In the genomic region with DNA sequence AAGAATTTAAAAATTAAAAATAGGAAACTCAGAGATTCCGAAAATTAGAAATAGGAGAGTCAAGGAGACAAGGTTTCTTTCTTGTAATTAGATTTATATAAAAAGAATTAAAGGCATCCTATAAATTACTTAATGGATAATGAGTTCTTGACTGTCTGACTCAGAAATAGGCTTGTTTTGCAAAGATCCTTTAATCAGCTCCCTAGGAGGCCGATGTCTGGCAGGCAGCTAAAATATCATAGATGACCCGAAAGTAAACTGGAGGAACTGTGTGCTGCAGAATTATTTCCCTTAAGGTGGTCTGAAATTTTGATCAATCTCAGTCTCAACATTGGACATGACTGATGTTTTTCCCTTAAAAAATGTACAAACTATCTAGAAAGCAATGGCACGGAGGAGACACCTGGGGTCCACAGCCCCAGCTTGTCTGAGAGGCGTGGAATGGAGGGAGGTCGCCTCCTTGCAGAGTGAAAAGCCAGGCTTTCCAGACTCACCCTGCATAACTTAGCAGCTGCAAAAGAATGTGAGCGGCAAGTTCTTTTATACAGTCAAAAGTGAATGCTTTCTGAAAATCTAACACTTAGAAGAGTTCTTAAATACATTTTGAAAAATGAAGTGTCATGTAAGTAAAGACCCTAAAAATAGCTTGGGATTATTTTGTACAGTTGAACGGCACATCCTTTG, we compare ENCODE assay signal across 14 cellular contexts. TPM values are rescaled to one million over a fixed set of nuclear protein-coding genes. Genes with fewer than 3 reads are reported as not detected.
DNase-seq lines count a peak whose midpoint lies in the region; ATAC-seq and TF ChIP-seq lines count a peak whose summit lies in the region.
"Had no signal": no experiment of that assay in that cellular context is flagged by ENCODE, and none has a peak within 500 bp of the region (broad histone marks: within the 10 kb centered on the region; RNA-seq: fewer than 3 reads in every experiment).

No MANE protein-coding gene starts in this region.

- ATAC-seq in Right ventricle myocardium inferior (no peak), HG02571 (IDR thresholded peaks at IDR 0.05; ENCODE audit: unreplicated experiment) (no peak)
- ATAC-seq: GM12878 had no signal

- H3K27ac Mint-ChIP-seq in endothelial cell (ENCODE audit: unreplicated experiment) (peak overlapping the region; percentile 95), type B pancreatic cell (peak overlapping the region; percentile 59)
- H3K27ac Mint-ChIP-seq: activated T-helper 2 cell treated with anti-CD3 and anti-CD28 coated beads, Interferon-gamma antibody, Interleukin-2, Interleukin-4, amounts not matched to agents 10 μg/mL and 5 μg/mL and 100 μg/mL, durations not matched to agents 14 hours and 24 hours and 36 hours; dendritic cell treated with granulocyte-macrophage colony-stimulating factor and Interleukin-4, amounts not matched to agents 40 ng/mL and 50 ng/mL, for 4 days had no signal

- peaks cover 2% of the 10 kb centered on the region for H3K36me3 ChIP-seq in left ventricle myocardium inferior
- peaks cover 6% of the 10 kb centered on the region for H3K36me3 ChIP-seq in muscle layer of colon (ENCODE audit: insufficient read depth, low read length)

- no peaks in the 10 kb centered on the region for H3K9me3 ChIP-seq in left ventricle myocardium inferior (replicated peaks)
- H3K9me3 ChIP-seq in muscle layer of colon (ENCODE audit: low read length), result no peaks in the 10 kb centered on the region

- no peak overlapping the region for H3K9ac ChIP-seq in muscle layer of colon (ENCODE audit: low read length)

- H3K36me3 Mint-ChIP-seq in endothelial cell (ENCODE audit: low read depth, unreplicated experiment), result peaks cover 31% of the 10 kb centered on the region
- peaks cover 20% of the 10 kb centered on the region for H3K36me3 Mint-ChIP-seq in type B pancreatic cell

- no peaks in the 10 kb centered on the region for H3K9me3 Mint-ChIP-seq in endothelial cell (ENCODE audit: unreplicated experiment)
- H3K9me3 Mint-ChIP-seq in type B pancreatic cell, result no peaks in the 10 kb centered on the region
- H3K9me3 Mint-ChIP-seq: activated T-helper 2 cell treated with anti-CD3 and anti-CD28 coated beads, Interferon-gamma antibody, Interleukin-2, Interleukin-4, amounts not matched to agents 10 μg/mL and 5 μg/mL and 100 μg/mL, durations not matched to agents 14 hours and 24 hours and 36 hours; dendritic cell treated with granulocyte-macrophage colony-stimulating factor and Interleukin-4, amounts not matched to agents 40 ng/mL and 50 ng/mL, for 4 days had no signal

- peak overlapping the region; percentile 58 for H3K27ac ChIP-seq in left ventricle myocardium inferior (replicated peaks)
- H3K27ac ChIP-seq in muscle layer of colon (ENCODE audit: low read depth, low read length), result peak overlapping the region; percentile 10

- H3K27me3 Mint-ChIP-seq in endothelial cell (ENCODE audit: unreplicated experiment) (peaks cover 13% of the 10 kb centered on the region), type B pancreatic cell (no peaks in the 10 kb centered on the region)
- H3K27me3 Mint-ChIP-seq: dendritic cell treated with granulocyte-macrophage colony-stimulating factor and Interleukin-4, amounts not matched to agents 40 ng/mL and 50 ng/mL, for 4 days had no signal

- H3K4me3 ChIP-seq in left ventricle myocardium inferior (peak overlapping the region; percentile 8), muscle layer of colon (ENCODE audit: low read depth in 1 of 2, low read length in 2 of 2) (no peak overlapping the region)
- H3K4me3 ChIP-seq: GM12878 had no signal

- H3K4me3 Mint-ChIP-seq in endothelial cell (ENCODE audit: unreplicated experiment), result peak overlapping the region; percentile 44
- H3K4me3 Mint-ChIP-seq in type B pancreatic cell, result peak overlapping the region; percentile 65
- H3K4me3 Mint-ChIP-seq: dendritic cell treated with granulocyte-macrophage colony-stimulating factor and Interleukin-4, amounts not matched to agents 40 ng/mL and 50 ng/mL, for 4 days had no signal

- H3K4me1 Mint-ChIP-seq in endothelial cell (ENCODE audit: unreplicated experiment) (peaks cover 71% of the 10 kb centered on the region), type B pancreatic cell (ENCODE audit: unreplicated experiment) (peaks cover 42% of the 10 kb centered on the region)

- DNase-seq in left ventricle myocardium inferior (no peak), Right ventricle myocardium inferior (ENCODE audit: missing footprints) (no peak), endothelial cell (ENCODE audit: low spot score) (no peak), type B pancreatic cell (ENCODE audit: extremely low spot score, unreplicated experiment) (no peak), AG08395 (ENCODE audit: low spot score) (no peak), T-helper 1 cell (no peak)
- DNase-seq: amniotic stem cell; NCI-H2029 treated with DMSO at 0.1 percent for 48 hours; stimulated activated CD4-positive, alpha-beta T cell treated with anti-CD3 and anti-CD28 coated beads, Interleukin-4, amount 100 ng/mL, for 4 hours had no signal

- H3K27me3 ChIP-seq in left ventricle myocardium inferior (ENCODE audit: low read depth) (no peaks in the 10 kb centered on the region), muscle layer of colon (ENCODE audit: control insufficient read depth in 1 of 2, insufficient read depth in 2 of 2, low read length in 2 of 2) (no peaks in the 10 kb centered on the region)

- H3K4me1 ChIP-seq in left ventricle myocardium inferior (peaks cover 99% of the 10 kb centered on the region), muscle layer of colon (ENCODE audit: insufficient read depth, low read length) (peaks cover 57% of the 10 kb centered on the region)

- intact Hi-C loops in left ventricle myocardium inferior (cut with micrococcal nuclease), result no loop called here
- intact Hi-C loops in Right ventricle myocardium inferior (cut with DNase I), result no loop called here

- TF ChIP-seq CTCF in left ventricle myocardium inferior (IDR thresholded peaks at IDR 0.05; ENCODE audit: borderline replicate concordance), result no peak
- TF ChIP-seq CTCF in endothelial cell (IDR thresholded peaks at IDR 0.05; ENCODE audit: unreplicated experiment), result no peak
- TF ChIP-seq CTCF in type B pancreatic cell (conservative IDR thresholded peaks at IDR 0.05), result no peak

RNA-seq across cellular contexts. Expression of gene MBNL2, which starts 44.7 kb away (rescaled TPM):
- total RNA-seq in left ventricle myocardium inferior (76.5 TPM), Right ventricle myocardium inferior (69.1 TPM), endothelial cell (ENCODE audit: unreplicated experiment) (137 TPM), type B pancreatic cell (ENCODE audit: low replicate concordance) (43.7 and 81.7 TPM in 2 replicates)
